Comparison of ENCODE assay signal across 31 cellular contexts in genomic region chr10:28840954-28841353, GRCh38.
DNase-seq lines count a peak whose midpoint lies in the region; ATAC-seq, FAIRE-seq and TF ChIP-seq lines count a peak whose summit lies in the region.
"Had no signal": no experiment of that assay in that cellular context is flagged by ENCODE, and none has a peak within 500 bp of the region (broad histone marks: within the 10 kb centered on the region; RNA-seq: fewer than 3 reads in every experiment).

No MANE protein-coding gene starts in this region.

- H3K36me3 ChIP-seq in heart right ventricle (no peaks in the 10 kb centered on the region), astrocyte (ENCODE audit: insufficient read depth, low read length) (no peaks in the 10 kb centered on the region)
- H3K36me3 ChIP-seq: SJCRH30, thyroid gland had no signal

- H3K4me1 Mint-ChIP-seq in astrocyte (ENCODE audit: low read depth, unreplicated experiment) (peaks cover 40% of the 10 kb centered on the region), nephron progenitor cell (peaks cover 17% of the 10 kb centered on the region)
- H3K4me1 Mint-ChIP-seq: activated CD4-positive, alpha-beta memory T cell treated with anti-CD3 and anti-CD28 coated beads, Interleukin-2, amount 10 ng/mL, durations not matched to agents 7 days and 5 days; B cell; H9; IgD-negative memory B cell; memory B cell; stimulated activated naive CD8-positive, alpha-beta T cell treated with anti-CD3 and anti-CD28 coated beads, Interleukin-15, amount 100 ng/mL, for 72 hours; T-helper 17 cell had no signal

- ATAC-seq in heart right ventricle, result no peak
- ATAC-seq: CD8-positive, alpha-beta T cell; stimulated activated naive CD8-positive, alpha-beta T cell treated with anti-CD3 and anti-CD28 coated beads, Interleukin-15, amount 100 ng/mL, for 72 hours; T-helper 17 cell had no signal

- H3K4me3 ChIP-seq in heart right ventricle (no peak overlapping the region), astrocyte (ENCODE audit: insufficient read depth, low read depth, low read length) (no peak overlapping the region)
- H3K4me3 ChIP-seq: SJCRH30, skin epidermis, thyroid gland had no signal

- H3K4me1 ChIP-seq in heart right ventricle (peaks cover 0 to 46% (median 18%) of the 10 kb centered on the region in 9 donors), astrocyte (ENCODE audit: insufficient read depth, low read length) (peaks cover 34% of the 10 kb centered on the region)
- H3K4me1 ChIP-seq: SJCRH30, thyroid gland had no signal

- H3K27ac Mint-ChIP-seq in astrocyte (ENCODE audit: unreplicated experiment) (peak overlapping the region; percentile 99), nephron progenitor cell (no peak overlapping the region)
- H3K27ac Mint-ChIP-seq: activated CD4-positive, alpha-beta memory T cell treated with anti-CD3 and anti-CD28 coated beads, Interleukin-2, amount 10 ng/mL, durations not matched to agents 7 days and 5 days; activated naive CD8-positive, alpha-beta T cell; activated T-helper 2 cell treated with anti-CD3 and anti-CD28 coated beads, Interferon-gamma antibody, Interleukin-2, Interleukin-4, amounts not matched to agents 10 μg/mL and 5 μg/mL and 100 μg/mL, durations not matched to agents 14 hours and 24 hours and 36 hours; B cell; CD8-positive, alpha-beta T cell; IgD-negative memory B cell; memory B cell; stimulated activated naive CD8-positive, alpha-beta T cell treated with anti-CD3 and anti-CD28 coated beads, Interleukin-15, amount 100 ng/mL, for 72 hours; T-helper 17 cell had no signal

- no peaks in the 10 kb centered on the region for H3K27me3 ChIP-seq in heart right ventricle
- no peaks in the 10 kb centered on the region for H3K27me3 ChIP-seq in astrocyte (ENCODE audit: insufficient read depth, low read length)
- H3K27me3 ChIP-seq: SJCRH30, thyroid gland had no signal

- H3K27ac ChIP-seq in heart right ventricle (peak overlapping the region in 8 of 10 donors; percentile 6 to 78 (median 67)), astrocyte (ENCODE audit: low read depth, low read length) (peak overlapping the region; percentile 41)
- H3K27ac ChIP-seq: SJCRH30, skin epidermis, thyroid gland had no signal

- H3K36me3 Mint-ChIP-seq in astrocyte (ENCODE audit: low read depth, unreplicated experiment) (no peaks in the 10 kb centered on the region), nephron progenitor cell (ENCODE audit: low read depth) (no peaks in the 10 kb centered on the region)
- H3K36me3 Mint-ChIP-seq: activated naive CD8-positive, alpha-beta T cell; CD8-positive, alpha-beta T cell; IgD-negative memory B cell; memory B cell had no signal

- TF ChIP-seq POLR2A in erythroblast (IDR thresholded peaks at IDR 0.05; ENCODE audit: low read length), result no peak

- no peaks in the 10 kb centered on the region for H3K27me3 Mint-ChIP-seq in astrocyte (ENCODE audit: low read depth, unreplicated experiment)
- peaks cover 8% of the 10 kb centered on the region for H3K27me3 Mint-ChIP-seq in nephron progenitor cell (ENCODE audit: low read depth, poor library complexity)
- H3K27me3 Mint-ChIP-seq: activated CD4-positive, alpha-beta memory T cell treated with anti-CD3 and anti-CD28 coated beads, Interleukin-2, amount 10 ng/mL, durations not matched to agents 7 days and 5 days; B cell; IgD-negative memory B cell had no signal

- intact Hi-C loops in heart right ventricle (cut with DNase I) (no loop called here), cardiac septum (cut with DNase I) (loop anchor here (2.0 kb wide), 1 partner anchor 162 kb away; no protein-coding TSS in a partner anchor)

- no peak for DNase-seq in heart right ventricle
- no peak for DNase-seq in cardiac septum (ENCODE audit: low spot score)
- peak; percentile 39 for DNase-seq in astrocyte (ENCODE audit: low read depth)
- peak; percentile 69 for DNase-seq in iris pigment epithelial cell (ENCODE audit: low read depth)
- no peak for DNase-seq in urothelium cell line (ENCODE audit: low spot score)
- DNase-seq in erythroblast (lab: John Stamatoyannopoulos, UW), result no peak
- no peak for DNase-seq in nephron progenitor cell
- no peak for DNase-seq in T-helper 2 cell
- DNase-seq: activated CD4-positive, alpha-beta memory T cell treated with anti-CD3 and anti-CD28 coated beads, Interleukin-2, amount 10 ng/mL, durations not matched to agents 7 days and 5 days; activated CD4-positive, alpha-beta T cell treated with anti-CD3 and anti-CD28 coated beads for 1 hour; aorta; CD8-positive, alpha-beta T cell; H9; head of caudate nucleus; kidney glomerular epithelial cell; NCI-H1092; NCI-H187; NCI-H2171 treated with DMSO at 0.1 percent for 48 hours; NCI-H526; SJCRH30; stimulated activated naive CD8-positive, alpha-beta T cell treated with anti-CD3 and anti-CD28 coated beads, Interleukin-15, amount 100 ng/mL, for 72 hours; T-helper 17 cell; thyroid gland had no signal

- no peak overlapping the region for H2AFZ ChIP-seq in astrocyte (ENCODE audit: low read depth, low read length)

- H3K9ac ChIP-seq in astrocyte (ENCODE audit: low read length), result peak overlapping the region; percentile 30

- peaks cover 0 to 16% (median 12%) of the 10 kb centered on the region in 11 donors for H3K9me3 ChIP-seq in heart right ventricle
- peaks cover 9% of the 10 kb centered on the region for H3K9me3 ChIP-seq in astrocyte (ENCODE audit: insufficient read depth, low read depth, low read length)
- H3K9me3 ChIP-seq: SJCRH30, thyroid gland had no signal

- no peak overlapping the region for H3K4me3 Mint-ChIP-seq in astrocyte (ENCODE audit: unreplicated experiment)
- H3K4me3 Mint-ChIP-seq in nephron progenitor cell, result no peak overlapping the region
- H3K4me3 Mint-ChIP-seq: activated CD4-positive, alpha-beta memory T cell treated with anti-CD3 and anti-CD28 coated beads, Interleukin-2, amount 10 ng/mL, durations not matched to agents 7 days and 5 days; activated naive CD8-positive, alpha-beta T cell; B cell; CD8-positive, alpha-beta T cell; H9; IgD-negative memory B cell; memory B cell; stimulated activated naive CD8-positive, alpha-beta T cell treated with anti-CD3 and anti-CD28 coated beads, Interleukin-15, amount 100 ng/mL, for 72 hours; T-helper 17 cell had no signal

- 60 to 62% methylated on average over 4 of the region's 4 CpGs for WGBS in heart right ventricle, 2 donors

- no peaks in the 10 kb centered on the region for H3K9me3 Mint-ChIP-seq in astrocyte (ENCODE audit: unreplicated experiment)
- H3K9me3 Mint-ChIP-seq in nephron progenitor cell, result no peaks in the 10 kb centered on the region
- H3K9me3 Mint-ChIP-seq: activated CD4-positive, alpha-beta memory T cell treated with anti-CD3 and anti-CD28 coated beads, Interleukin-2, amount 10 ng/mL, durations not matched to agents 7 days and 5 days; activated T-helper 2 cell treated with anti-CD3 and anti-CD28 coated beads, Interferon-gamma antibody, Interleukin-2, Interleukin-4, amounts not matched to agents 10 μg/mL and 5 μg/mL and 100 μg/mL, durations not matched to agents 14 hours and 24 hours and 36 hours; CD8-positive, alpha-beta T cell; H9; stimulated activated naive CD8-positive, alpha-beta T cell treated with anti-CD3 and anti-CD28 coated beads, Interleukin-15, amount 100 ng/mL, for 72 hours had no signal

- no peaks in the 10 kb centered on the region for H3K79me2 ChIP-seq in astrocyte (ENCODE audit: insufficient read depth, low read length)

- peak; percentile 26 for FAIRE-seq in astrocyte (lab: Jason Lieb, UNC)
- peak; percentile 17 for FAIRE-seq in urothelium cell line (lab: Jason Lieb, UNC)
- FAIRE-seq: A204.1, endothelial cell of umbilical vein had no signal

- no peaks in the 10 kb centered on the region for H4K20me1 ChIP-seq in astrocyte (ENCODE audit: insufficient read depth, low read length)

- TF ChIP-seq CTCF in heart right ventricle (IDR thresholded peaks at IDR 0.05) (no peak), astrocyte (IDR thresholded peaks at IDR 0.05; ENCODE audit: insufficient read depth, low read depth, low read length) (no peak), nephron progenitor cell (IDR thresholded peaks at IDR 0.05) (no peak)

- peak overlapping the region; percentile 19 for H3K4me2 ChIP-seq in astrocyte (ENCODE audit: low read length)

Comparison
In these comparisons a context has a peak if more than half of its experiments do, and no peak if none do; other contexts are left out.
1. DNase-seq: peak in astrocyte (single experiment) and iris pigment epithelial cell (single experiment); none in heart right ventricle (0 of 2), cardiac septum (single experiment), urothelium cell line (single experiment), erythroblast (0 of 2), nephron progenitor cell (single experiment) and T-helper 2 cell (0 of 5).